Comparison of ENCODE assay signal across 10 cellular contexts in genomic region chr4:109816894-109817293, GRCh38. TPM values are rescaled to one million over a fixed set of nuclear protein-coding genes. Genes with fewer than 3 reads are reported as not detected.
DNase-seq lines count a peak whose midpoint lies in the region; ATAC-seq and TF ChIP-seq lines count a peak whose summit lies in the region.
"Had no signal": no experiment of that assay in that cellular context is flagged by ENCODE, and none has a peak within 500 bp of the region (broad histone marks: within the 10 kb centered on the region; RNA-seq: fewer than 3 reads in every experiment).

No MANE protein-coding gene starts in this region.

- peaks cover 4% of the 10 kb centered on the region for H3K36me3 ChIP-seq in GM06990 (ENCODE audit: control insufficient read depth, insufficient read depth, low read length)
- H3K36me3 ChIP-seq in OCI-LY1 (ENCODE audit: insufficient read depth, low read length): peaks cover 43% of the 10 kb centered on the region
- H3K36me3 ChIP-seq in neuron (ENCODE audit: insufficient read depth, low read length): peaks cover 35% of the 10 kb centered on the region
- H3K36me3 ChIP-seq in esophagus muscularis mucosa: peaks cover 0 to 29% (median 7%) of the 10 kb centered on the region in 4 donors

- no peaks in the 10 kb centered on the region for H4K20me1 ChIP-seq in OCI-LY1 (ENCODE audit: insufficient read depth, low read length)

- H2AFZ ChIP-seq in OCI-LY1 (ENCODE audit: low read length) (no peak overlapping the region), neuron (ENCODE audit: low read depth, low read length) (no peak overlapping the region)

- H3K4me1 ChIP-seq in OCI-LY1 (ENCODE audit: insufficient read depth, low read length, severe bottlenecking) (peaks cover 21% of the 10 kb centered on the region), neuron (ENCODE audit: insufficient read depth, low read length) (peaks cover 16% of the 10 kb centered on the region), esophagus muscularis mucosa (peaks cover 7 to 25% (median 17%) of the 10 kb centered on the region in 4 donors)

- no peak for ATAC-seq in HG02938 (IDR thresholded peaks at IDR 0.05; ENCODE audit: unreplicated experiment)
- no peak for ATAC-seq in GM19324 (IDR thresholded peaks at IDR 0.05; ENCODE audit: low FRiP score, unreplicated experiment)

- H3K27ac ChIP-seq in OCI-LY1 (ENCODE audit: low read depth, low read length, poor library complexity, severe bottlenecking) (no peak overlapping the region), dorsolateral prefrontal cortex (no peak overlapping the region), esophagus muscularis mucosa (replicated peaks in 1 of 4) (no peak overlapping the region)

- H3F3A ChIP-seq in OCI-LY1 (ENCODE audit: insufficient read depth, low read length): no peaks in the 10 kb centered on the region

- WGBS in esophagus muscularis mucosa: 73% methylated on average over 1 of the region's 1 CpG

- TF ChIP-seq CTCF in GM06990 (IDR thresholded peaks at IDR 0.05; ENCODE audit: insufficient read depth, low read length, poor library complexity, severe bottlenecking): no peak
- TF ChIP-seq CTCF in OCI-LY1 (IDR thresholded peaks at IDR 0.05; ENCODE audit: low read length): no peak
- no peak for TF ChIP-seq CTCF in dorsolateral prefrontal cortex (IDR thresholded peaks at IDR 0.05 in 54 of 56, conservative IDR thresholded peaks at IDR 0.05 in 2 of 56; ENCODE audit: low read depth in 1 of 56, partially characterized antibody in 56 of 56)
- no peak for TF ChIP-seq CTCF in esophagus muscularis mucosa (IDR thresholded peaks at IDR 0.05)

- H3K4me3 ChIP-seq in GM06990 (replicated peaks; ENCODE audit: low read depth, low read length) (peak overlapping the region; percentile 71), OCI-LY1 (ENCODE audit: low read depth, low read length, poor library complexity, severe bottlenecking) (peak overlapping the region; percentile 86), dorsolateral prefrontal cortex (peak overlapping the region in 32 of 59 donors; percentile 0 to 98 (median 87)), neuron (ENCODE audit: low read length) (peak overlapping the region; percentile 90), esophagus muscularis mucosa (peak overlapping the region in 1 of 4 donors; percentile 89)

- no peaks in the 10 kb centered on the region for H3K9me2 ChIP-seq in OCI-LY1 (ENCODE audit: low read depth, low read length)

- H3K27me3 ChIP-seq in GM06990 (replicated peaks; ENCODE audit: control insufficient read depth, insufficient read depth, low read length) (no peaks in the 10 kb centered on the region), OCI-LY1 (ENCODE audit: insufficient read depth, low read length) (no peaks in the 10 kb centered on the region), dorsolateral prefrontal cortex (no peaks in the 10 kb centered on the region), neuron (ENCODE audit: insufficient read depth, low read length) (no peaks in the 10 kb centered on the region), esophagus muscularis mucosa (no peaks in the 10 kb centered on the region)

- H3K4me2 ChIP-seq in OCI-LY1 (ENCODE audit: low read length): peak overlapping the region; percentile 90

- TF ChIP-seq EP300 in esophagus muscularis mucosa (IDR thresholded peaks at IDR 0.05): no peak

- no peak for TF ChIP-seq POLR2A in esophagus muscularis mucosa (IDR thresholded peaks at IDR 0.05; ENCODE audit: low read depth)

- H3K9ac ChIP-seq in OCI-LY1 (ENCODE audit: low read length): peak overlapping the region; percentile 89

- H3K9me3 ChIP-seq in OCI-LY1 (ENCODE audit: low read length): no peaks in the 10 kb centered on the region
- no peaks in the 10 kb centered on the region for H3K9me3 ChIP-seq in neuron (ENCODE audit: low read length)
- H3K9me3 ChIP-seq in esophagus muscularis mucosa: no peaks in the 10 kb centered on the region

- no peak for DNase-seq in GM06990 (ENCODE audit: extremely low read depth, insufficient read length)
- DNase-seq in dorsolateral prefrontal cortex: no peak
- DNase-seq in HuH-7.5 (ENCODE audit: low spot score): no peak
- no peak for DNase-seq in esophagus muscularis mucosa (ENCODE audit: extremely low spot score)
- DNase-seq: NCI-H1436 treated with DMSO at 0.1 percent for 48 hours had no signal

- H3K79me2 ChIP-seq in OCI-LY1 (ENCODE audit: insufficient read depth, low read length): peaks cover 14% of the 10 kb centered on the region; the same call in 1 of the 2 replicates

- intact Hi-C loops in dorsolateral prefrontal cortex (cut with DNase I) (loop anchor here (5.0 to 10.0 kb wide), 4 partner anchors 85 to 385 kb away; partner anchors contain the start of genes CASP6 (in 2 of the 2), SEC24B (in 2 of the 2) and PLA2G12A (in 1 of the 2)), esophagus muscularis mucosa (cut with DNase I) (loop anchor here (2.0 to 5.0 kb wide), 2 partner anchors 86 to 115 kb away; partner anchors contain the start of genes CASP6 and PLA2G12A)

RNA-seq across cellular contexts. Expression of gene GAR1, which starts 1.3 kb away (rescaled TPM):
- total RNA-seq in dorsolateral prefrontal cortex (10 to 100 TPM in 46 of 120 experiments, 1 to 10 TPM in 74; 5.6 to 15.2 (median 9.3) TPM), esophagus muscularis mucosa (1 to 10 TPM; 6.2 to 9.1 (median 7.7) TPM)

RNA-seq across cellular contexts. Expression of gene RRH, which starts 10.9 kb away (rescaled TPM):
- total RNA-seq in dorsolateral prefrontal cortex: 1 to 10 TPM in 78 of 120 experiments, under 1 TPM in 40, not detected in 2; 0.42 to 2.8 (median 1.3) TPM
- total RNA-seq in esophagus muscularis mucosa: not detected
- total RNA-seq: T-helper 1 cell treated with Interleukin-12 subunit alpha and Interleukin-12 subunit beta and Interleukin-4 antibody, amounts not matched to agents 30 ng/mL and 1 ng/mL, for 36 hours had no signal

RNA-seq across cellular contexts. Expression of gene CFI, which starts 15.1 kb away (rescaled TPM):
- total RNA-seq in dorsolateral prefrontal cortex (10 to 100 TPM in 9 of 120 experiments, 1 to 10 TPM in 111; 1.1 to 21.7 (median 5.1) TPM), esophagus muscularis mucosa (10 to 100 TPM in 1 of 4 donors, 1 to 10 TPM in 3; 8.7 to 10.6 (median 9.9) TPM)
- total RNA-seq: T-helper 1 cell treated with Interleukin-12 subunit alpha and Interleukin-12 subunit beta and Interleukin-4 antibody, amounts not matched to agents 30 ng/mL and 1 ng/mL, for 36 hours had no signal

RNA-seq across cellular contexts. Expression of gene LRIT3, which starts 31.0 kb away (rescaled TPM):
- total RNA-seq in dorsolateral prefrontal cortex (1 to 10 TPM in 83 of 120 experiments, under 1 TPM in 37; 0.19 to 2.4 (median 1.2) TPM), esophagus muscularis mucosa (under 1 TPM; under 0.01 to 0.39 (median 0.14) TPM)
